Comparison of ENCODE assay signal across 8 cellular contexts in the genomic region with DNA sequence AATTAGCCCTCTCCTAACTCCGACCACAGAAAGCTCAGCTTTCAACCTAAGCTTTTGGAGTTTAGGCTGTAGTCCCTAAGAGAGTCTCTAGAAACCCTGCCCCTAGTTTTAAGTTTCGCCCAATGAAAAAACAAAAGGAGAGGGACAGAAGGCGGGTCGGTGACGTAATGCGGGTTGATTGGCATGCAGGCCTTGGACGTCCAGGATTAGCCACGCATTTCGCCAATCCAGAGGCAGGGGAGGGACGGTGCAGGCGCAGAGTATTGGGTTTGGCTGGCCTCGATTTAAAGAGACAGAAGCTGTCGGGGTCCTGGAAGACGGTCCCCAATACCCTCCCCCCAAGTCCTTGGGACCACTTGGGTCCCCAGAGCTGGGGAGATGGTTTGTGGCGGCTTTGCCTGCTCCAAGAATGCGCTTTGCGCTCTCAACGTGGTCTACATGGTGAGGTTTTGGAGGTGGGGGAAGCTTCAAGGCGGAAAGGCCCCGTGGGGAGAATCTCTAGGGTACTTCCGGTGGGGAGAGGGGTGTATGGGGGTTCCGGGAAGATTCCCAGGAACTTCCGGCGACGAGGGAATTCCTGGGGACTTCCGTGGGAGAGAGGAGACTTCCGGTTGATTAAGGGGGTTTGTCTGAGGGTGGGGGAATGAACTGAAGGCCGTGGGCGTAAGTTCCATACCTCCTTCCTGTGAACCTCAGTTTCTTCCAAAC. TPM values are rescaled to one million over a fixed set of nuclear protein-coding genes. Genes with fewer than 3 reads are reported as not detected.
DNase-seq lines count a peak whose midpoint lies in the region; ATAC-seq and TF ChIP-seq lines count a peak whose summit lies in the region.

A gene with protein sequence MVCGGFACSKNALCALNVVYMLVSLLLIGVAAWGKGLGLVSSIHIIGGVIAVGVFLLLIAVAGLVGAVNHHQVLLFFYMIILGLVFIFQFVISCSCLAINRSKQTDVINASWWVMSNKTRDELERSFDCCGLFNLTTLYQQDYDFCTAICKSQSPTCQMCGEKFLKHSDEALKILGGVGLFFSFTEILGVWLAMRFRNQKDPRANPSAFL (plus strand): TSS at position 263 of the 708 bp plus-strand sequence. CDS start 116 bp downstream, at position 379.

- in situ Hi-C loops in mammary epithelial cell (cut with MboI; ENCODE audit: low sequenced_read_pairs in 2 of 2) = no loop called here

- TF ChIP-seq CTCF in AG04449 (IDR thresholded peaks at IDR 0.05; ENCODE audit: insufficient read depth, low read length, missing control alignments) (no peak), WERI-Rb-1 (IDR thresholded peaks at IDR 0.05; ENCODE audit: low read depth, low read length) (no peak), mammary epithelial cell (conservative IDR thresholded peaks at IDR 0.05 in 1 of 2, IDR thresholded peaks at IDR 0.05 in 1 of 2; ENCODE audit: extremely low read depth in 1 of 2, insufficient read depth in 1 of 2, low read depth in 1 of 2, low read length in 2 of 2) (no peak)

- POLR2A ChIA-PET in AG04449 (lab: Yijun Ruan, JAX) = interaction anchor here (0.5 to 1.5 kb wide), 6 partner anchors 8 to 681 kb away, joined by 3 to 7 read pairs (median 6); a partner anchor contains a TSS

- H3K9ac ChIP-seq in mammary epithelial cell (ENCODE audit: insufficient read depth, low read length) (peak within 1 kb of the TSS; percentile 80), skeletal muscle satellite cell (ENCODE audit: low read depth, low read length) (peak within 1 kb of the TSS; percentile 96)

- H3K27me3 ChIP-seq in WERI-Rb-1 (ENCODE audit: insufficient read depth, low read depth, severe bottlenecking) (no peaks in the 10 kb centered on the region), mammary epithelial cell (ENCODE audit: insufficient read depth, low read length) (no peaks in the 10 kb centered on the region), skeletal muscle satellite cell (ENCODE audit: control insufficient read depth, insufficient read depth, low read length) (peaks cover 25% of the 10 kb centered on the region)

- ATAC-seq in GM18909 (IDR thresholded peaks at IDR 0.05; ENCODE audit: poor library complexity, unreplicated experiment) (peak; percentile 88), HG03159 (IDR thresholded peaks at IDR 0.05; ENCODE audit: unreplicated experiment) (peak; percentile 81)

- peaks cover 42% of the 10 kb centered on the region for H3K36me3 ChIP-seq in WERI-Rb-1
- peaks cover 5% of the 10 kb centered on the region for H3K36me3 ChIP-seq in mammary epithelial cell (ENCODE audit: insufficient read depth, low read length)
- peaks cover 32% of the 10 kb centered on the region for H3K36me3 ChIP-seq in skeletal muscle satellite cell (ENCODE audit: insufficient read depth, low read length)

- CTCF ChIA-PET in AG04449 (lab: Yijun Ruan, JAX) = interaction anchor here (0.8 to 4.7 kb wide), 6 partner anchors 8 to 162 kb away, joined by 3 to 26 read pairs (median 8); no protein-coding TSS in a partner anchor
- CTCF ChIA-PET in mammary epithelial cell (lab: Charles Lee; ENCODE audit: low non-redundant PET) = no interaction called here

- H3K9me3 ChIP-seq in WERI-Rb-1 (ENCODE audit: severe bottlenecking) (no peaks in the 10 kb centered on the region), mammary epithelial cell (replicated peaks; ENCODE audit: insufficient read depth, low read length) (no peaks in the 10 kb centered on the region), iPS-18c (ENCODE audit: control insufficient read depth, insufficient read depth, low read length) (no peaks in the 10 kb centered on the region), skeletal muscle satellite cell (replicated peaks; ENCODE audit: low read length) (no peaks in the 10 kb centered on the region)

- no peaks in the 10 kb centered on the region for H4K20me1 ChIP-seq in mammary epithelial cell (ENCODE audit: insufficient read depth, low read length)

- dilution Hi-C loops in mammary epithelial cell (cut with HindIII; ENCODE audit: low sequenced_read_pairs) = loop anchor here (5.0 kb wide), 1 partner anchor 73 kb away; no protein-coding TSS in a partner anchor

- DNase-seq in AG04449 (ENCODE audit: low read depth, low spot score) (peak; percentile 85), NCI-H2227 treated with DMSO at 0.1 percent for 48 hours (lab: John Stamatoyannopoulos, UW) (peak; percentile 94), WERI-Rb-1 (peak; percentile 96), mammary epithelial cell (peak; percentile 97)

- H3K79me2 ChIP-seq in mammary epithelial cell (ENCODE audit: insufficient read depth, low read length) = peaks cover 15% of the 10 kb centered on the region

- H3K4me3 ChIP-seq in AG04449 (ENCODE audit: low read depth, low read length) (peak within 1 kb of the TSS; percentile 98), WERI-Rb-1 (ENCODE audit: low read depth, low read length) (peak within 1 kb of the TSS; percentile 84), mammary epithelial cell (replicated peaks in 1 of 3; ENCODE audit: insufficient read depth in 1 of 3, low read depth in 2 of 3, low read length in 3 of 3) (peak within 1 kb of the TSS; percentile 57 to 76 (median 60)), iPS-18c (ENCODE audit: insufficient read depth, low read depth, low read length) (peak within 1 kb of the TSS; percentile 68), skeletal muscle satellite cell (ENCODE audit: low read length) (peak within 1 kb of the TSS; percentile 87)

- peak within 1 kb of the TSS; percentile 69 for H2AFZ ChIP-seq in mammary epithelial cell (ENCODE audit: low read depth, low read length)

- peak within 1 kb of the TSS; percentile 93 for H3K27ac ChIP-seq in WERI-Rb-1
- H3K27ac ChIP-seq in mammary epithelial cell (ENCODE audit: insufficient read depth, low read depth, low read length) = peak within 1 kb of the TSS; percentile 89

- WGBS in mammary epithelial cell (ENCODE audit: low coverage, missing lambda C conversion rate) = 2% methylated on average over 22 of the region's 29 CpGs

- no TSS peak for BruUV-seq in mammary epithelial cell (replicated peaks; lab: Mats Ljungman, UMichigan)

- H3K4me1 ChIP-seq in mammary epithelial cell (ENCODE audit: insufficient read depth, low read length) = peaks cover 9% of the 10 kb centered on the region
- peaks cover 10% of the 10 kb centered on the region for H3K4me1 ChIP-seq in skeletal muscle satellite cell (ENCODE audit: control insufficient read depth, insufficient read depth, low read length)

- peak within 1 kb of the TSS; percentile 72 for H3K4me2 ChIP-seq in mammary epithelial cell (ENCODE audit: insufficient read depth, low read depth, low read length)
- H3K4me2 ChIP-seq in skeletal muscle satellite cell (ENCODE audit: low read length) = peak within 1 kb of the TSS; percentile 94

- intact Hi-C loops in mammary epithelial cell (cut with micrococcal nuclease) = no loop called here

RNA-seq across cellular contexts. Expression of the gene that starts here (rescaled TPM):
- total RNA-seq in mammary epithelial cell = 10 to 100 TPM; 23.6 to 58.3 TPM
- polyA plus RNA-seq in mammary epithelial cell = 33.0 TPM
- polyA minus RNA-seq in mammary epithelial cell = 38.5 TPM
- total RNA-seq in skeletal muscle satellite cell (2012; rRNA removed) = 31.4 and 38.4 TPM in 2 replicates

Comparison
In these comparisons a context has a peak if more than half of its experiments do, and no peak if none do; other contexts are left out.
1. Peak in every context shown above with its lines: DNase-seq, ATAC-seq, H3K4me3 ChIP-seq and H3K27ac ChIP-seq.